ENCODE assay signal across 10 cellular contexts in the genomic region with DNA sequence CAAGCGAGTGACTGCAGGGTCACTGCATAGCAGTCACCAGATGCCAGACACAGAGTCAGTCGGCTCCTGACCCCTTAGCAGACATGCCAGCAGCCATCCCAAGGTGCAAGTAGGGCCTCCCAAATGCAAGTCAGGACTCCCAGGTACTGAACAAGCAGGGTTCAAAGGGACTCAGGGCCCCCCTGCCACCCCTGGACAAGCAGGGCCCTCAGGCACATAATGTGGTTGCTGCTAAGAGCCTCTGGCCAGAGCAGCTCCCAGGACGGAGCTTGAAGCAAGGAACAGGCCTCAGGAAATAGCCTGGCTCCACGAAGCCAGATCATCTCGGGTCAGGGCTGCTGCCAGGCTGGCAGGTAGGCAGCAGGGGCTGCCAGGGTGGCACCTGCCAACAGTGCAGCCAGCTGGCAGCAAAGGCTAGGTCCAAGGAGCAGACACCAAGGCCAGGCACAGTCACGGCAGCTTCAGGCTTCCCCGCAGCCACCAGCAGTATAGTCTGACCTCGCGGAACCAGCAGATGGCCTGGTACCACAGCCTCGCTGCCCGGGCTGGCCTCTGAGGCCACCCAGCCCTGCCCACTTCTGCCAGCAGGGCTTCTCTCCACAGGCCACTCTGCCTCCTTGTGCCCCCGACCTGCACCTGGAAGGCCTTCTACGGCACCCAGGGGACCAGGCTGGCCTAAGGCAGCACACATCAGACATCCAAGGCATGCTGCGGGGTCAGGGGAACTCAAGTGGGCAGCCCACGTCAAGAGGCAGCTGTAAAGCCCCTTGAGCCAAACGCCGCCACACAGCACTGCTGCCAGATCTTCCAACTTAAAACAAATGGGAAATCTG. TPM values are rescaled to one million over a fixed set of nuclear protein-coding genes. Genes with fewer than 3 reads are reported as not detected.
A peak's percentile ranks its signal among the peaks of the same experiment; 100 is the strongest.
DNase-seq lines count a peak whose midpoint lies in the region; ATAC-seq and TF ChIP-seq lines count a peak whose summit lies in the region.
"Had no signal": no experiment of that assay in that cellular context is flagged by ENCODE, and none has a peak within 500 bp of the region (broad histone marks: within the 10 kb centered on the region; RNA-seq: fewer than 3 reads in every experiment).

No MANE protein-coding gene starts in this region.

- no peak overlapping the region for H2BK5ac ChIP-seq in mesendoderm (ENCODE audit: low read length)

- no peaks in the 10 kb centered on the region for H4K20me1 ChIP-seq in mammary epithelial cell (ENCODE audit: insufficient read depth, low read length)

- H3K79me2 ChIP-seq in mammary epithelial cell (ENCODE audit: insufficient read depth, low read length) = peaks cover 93% of the 10 kb centered on the region
- peaks cover 93% of the 10 kb centered on the region for H3K79me2 ChIP-seq in mesendoderm (ENCODE audit: control insufficient read depth, insufficient read depth, low read length)

- peak overlapping the region; percentile 56 for H3K56ac ChIP-seq in mesendoderm (ENCODE audit: low read length)

- no peaks in the 10 kb centered on the region for H3K36me3 ChIP-seq in breast epithelium
- no peaks in the 10 kb centered on the region for H3K36me3 ChIP-seq in mammary epithelial cell (ENCODE audit: insufficient read depth, low read length)
- H3K36me3 ChIP-seq in ascending aorta = no peaks in the 10 kb centered on the region
- H3K36me3 ChIP-seq in mesendoderm (ENCODE audit: control insufficient read depth, insufficient read depth, low read length) = no peaks in the 10 kb centered on the region
- H3K36me3 ChIP-seq in urinary bladder (ENCODE audit: insufficient read depth) = no peaks in the 10 kb centered on the region

- no peak overlapping the region for H3K4ac ChIP-seq in mesendoderm (ENCODE audit: low read depth, low read length)

- peaks cover 56% of the 10 kb centered on the region for H3K79me1 ChIP-seq in mesendoderm (ENCODE audit: low read length)

- ATAC-seq in HG03108 (IDR thresholded peaks at IDR 0.05; ENCODE audit: unreplicated experiment) (no peak), HG02852 (IDR thresholded peaks at IDR 0.05; ENCODE audit: unreplicated experiment) (no peak)

- BruUV-seq in mammary epithelial cell (replicated peaks; lab: Mats Ljungman, UMichigan) = no TSS peak

- intact Hi-C loops in breast epithelium (cut with DNase I; ENCODE audit: low total_unique reads) (loop anchor here (1.0 to 10.0 kb wide), 2 partner anchors 30 to 111 kb away; no protein-coding TSS in a partner anchor), mammary epithelial cell (cut with micrococcal nuclease) (no loop called here), ascending aorta (cut with DNase I) (no loop called here)

- dilution Hi-C loops in mammary epithelial cell (cut with HindIII; ENCODE audit: low sequenced_read_pairs) = no loop called here

- no peak overlapping the region for H2AK5ac ChIP-seq in mesendoderm (ENCODE audit: low read length)

- H3K23ac ChIP-seq in mesendoderm (ENCODE audit: low read length) = no peak overlapping the region

- H2BK120ac ChIP-seq in mesendoderm (ENCODE audit: low read depth, low read length) = no peak overlapping the region

- H3K4me2 ChIP-seq in mammary epithelial cell (ENCODE audit: insufficient read depth, low read depth, low read length) (no peak overlapping the region), mesendoderm (ENCODE audit: low read length) (no peak overlapping the region)

- DNase-seq in breast epithelium (ENCODE audit: low spot score in 2 of 2) = peak in 1 of 2 donors; percentile 74
- DNase-seq in mammary epithelial cell = no peak
- no peak for DNase-seq in ascending aorta (ENCODE audit: low spot score in 2 of 2)
- DNase-seq in mesendoderm = no peak
- DNase-seq in epidermal melanocyte (ENCODE audit: insufficient read length, low spot score) = no peak
- DNase-seq: HCEC 1CT, NCI-H510A treated with DMSO at 0.1 percent for 48 hours had no signal

- no peak overlapping the region for H4K8ac ChIP-seq in mesendoderm (ENCODE audit: low read depth, low read length)

- H4K5ac ChIP-seq in mesendoderm (ENCODE audit: low read length) = no peak overlapping the region

- H3K27ac ChIP-seq in breast epithelium = peak overlapping the region; percentile 98 to 99
- H3K27ac ChIP-seq in mammary epithelial cell (ENCODE audit: insufficient read depth, low read depth, low read length) = no peak overlapping the region
- H3K27ac ChIP-seq in ascending aorta = peak overlapping the region; percentile 63 to 68
- no peak overlapping the region for H3K27ac ChIP-seq in mesendoderm (ENCODE audit: low read depth, low read length)
- H3K27ac ChIP-seq in urinary bladder (ENCODE audit: low read depth) = peak overlapping the region; percentile 62

- peaks cover 38 to 83% of the 10 kb centered on the region in 2 donors for H3K4me1 ChIP-seq in breast epithelium
- H3K4me1 ChIP-seq in mammary epithelial cell (ENCODE audit: insufficient read depth, low read length) = peaks cover 45% of the 10 kb centered on the region
- H3K4me1 ChIP-seq in ascending aorta = peaks cover 63 to 88% of the 10 kb centered on the region in 2 donors
- peaks cover 11% of the 10 kb centered on the region for H3K4me1 ChIP-seq in mesendoderm (ENCODE audit: control insufficient read depth, low read depth, low read length)
- no peaks in the 10 kb centered on the region for H3K4me1 ChIP-seq in urinary bladder (ENCODE audit: insufficient read depth)

- in situ Hi-C loops in mammary epithelial cell (cut with MboI; ENCODE audit: low sequenced_read_pairs in 2 of 2) = no loop called here

- H2BK15ac ChIP-seq in mesendoderm (replicated peaks; ENCODE audit: low read depth) = no peak overlapping the region

- CTCF ChIA-PET in mammary epithelial cell (lab: Charles Lee; ENCODE audit: low non-redundant PET) = no interaction called here

- H3K18ac ChIP-seq in mesendoderm (ENCODE audit: low read length) = no peak overlapping the region

- no peak overlapping the region for H3K9ac ChIP-seq in mammary epithelial cell (ENCODE audit: insufficient read depth, low read length)
- H3K9ac ChIP-seq in mesendoderm (ENCODE audit: low read length) = no peak overlapping the region

- TF ChIP-seq POLR2A in breast epithelium (IDR thresholded peaks at IDR 0.05) = no peak

- no peaks in the 10 kb centered on the region for H3K27me3 ChIP-seq in breast epithelium
- H3K27me3 ChIP-seq in mammary epithelial cell (ENCODE audit: insufficient read depth, low read length) = no peaks in the 10 kb centered on the region
- H3K27me3 ChIP-seq in ascending aorta = no peaks in the 10 kb centered on the region
- no peaks in the 10 kb centered on the region for H3K27me3 ChIP-seq in mesendoderm (ENCODE audit: insufficient read depth, low read length, poor library complexity)

- H3K4me3 ChIP-seq in breast epithelium (peak overlapping the region in 2 of 3 donors; percentile 8 to 50), mammary epithelial cell (replicated peaks in 1 of 3; ENCODE audit: insufficient read depth in 1 of 3, low read depth in 2 of 3, low read length in 3 of 3) (no peak overlapping the region), ascending aorta (peak overlapping the region in 1 of 2 donors; percentile 9), mesendoderm (ENCODE audit: low read length) (no peak overlapping the region), urinary bladder (ENCODE audit: low read depth, low read length) (no peak overlapping the region)

- H3K9me3 ChIP-seq in breast epithelium = no peaks in the 10 kb centered on the region
- H3K9me3 ChIP-seq in mammary epithelial cell (replicated peaks; ENCODE audit: insufficient read depth, low read length) = no peaks in the 10 kb centered on the region
- no peaks in the 10 kb centered on the region for H3K9me3 ChIP-seq in ascending aorta

- WGBS in mammary epithelial cell (ENCODE audit: low coverage, missing lambda C conversion rate) = 68% methylated on average over 14 of the region's 17 CpGs
- WGBS in mesendoderm (ENCODE audit: extremely low coverage, insufficient coverage, low lambda C conversion rate) = no CpG with 5 or more reads among the region's 17 CpGs
- WGBS in urinary bladder = 49% methylated on average over 17 of the region's 17 CpGs

- peak in 1 of 3 donors; percentile 23 for TF ChIP-seq CTCF in breast epithelium (IDR thresholded peaks at IDR 0.05)
- TF ChIP-seq CTCF in mammary epithelial cell (conservative IDR thresholded peaks at IDR 0.05 in 1 of 2, IDR thresholded peaks at IDR 0.05 in 1 of 2; ENCODE audit: extremely low read depth in 1 of 2, insufficient read depth in 1 of 2, low read depth in 1 of 2, low read length in 2 of 2) = no peak
- peak in 1 of 3 experiments; percentile 9 for TF ChIP-seq CTCF in ascending aorta (IDR thresholded peaks at IDR 0.05)

- no peak overlapping the region for H2AFZ ChIP-seq in mammary epithelial cell (ENCODE audit: low read depth, low read length)

RNA-seq across cellular contexts. Expression of a gene that starts 7.4 kb away (rescaled TPM):
- 10 to 100 TPM in 2 of 3 donors, 1 to 10 TPM in 1; 7.7 to 32.1 (median 19.7) TPM for total RNA-seq in breast epithelium
- 10 to 100 TPM; 23.0 to 29.3 TPM for total RNA-seq in mammary epithelial cell
- polyA plus RNA-seq in mammary epithelial cell = 17.1 TPM
- 11.3 TPM for polyA minus RNA-seq in mammary epithelial cell
- total RNA-seq in ascending aorta = 32.8 TPM
- polyA plus RNA-seq in mesendoderm (2013, experiment 1 of 2) = 17.5 TPM
- polyA plus RNA-seq in mesendoderm (2013, experiment 2 of 2) = 16.7 TPM
- total RNA-seq in urinary bladder = 30.4 TPM
- polyA plus RNA-seq in urinary bladder = 67.1 TPM

RNA-seq across cellular contexts. Expression of a gene that starts 35.7 kb away (rescaled TPM):
- total RNA-seq in breast epithelium (10 to 100 TPM; 10.6 to 17.4 (median 17.1) TPM), mammary epithelial cell (10 to 100 TPM; 10.0 to 48.7 TPM), ascending aorta (18.2 TPM), urinary bladder (7.5 TPM)
- polyA plus RNA-seq in mammary epithelial cell (45.2 TPM), urinary bladder (32.1 TPM)
- 74.8 TPM for polyA minus RNA-seq in mammary epithelial cell
- polyA plus RNA-seq in mesendoderm (2013, experiment 1 of 2) = 31.9 TPM
- polyA plus RNA-seq in mesendoderm (2013, experiment 2 of 2) = 33.2 TPM

RNA-seq across cellular contexts. Expression of a gene that starts 42.8 kb away (rescaled TPM):
- total RNA-seq in breast epithelium (10 to 100 TPM in 1 of 3 donors, 1 to 10 TPM in 2; 2.2 to 10.1 (median 5.2) TPM), mammary epithelial cell (10 to 100 TPM in 1 of 2 donors, 1 to 10 TPM in 1; 6.7 to 11.8 TPM), ascending aorta (not detected), urinary bladder (0.48 TPM)
- polyA plus RNA-seq in mammary epithelial cell (4.4 TPM), urinary bladder (1.4 TPM)
- 0.41 TPM for polyA minus RNA-seq in mammary epithelial cell
- polyA plus RNA-seq in mesendoderm (2013, experiment 1 of 2) = 4.1 TPM
- polyA plus RNA-seq in mesendoderm (2013, experiment 2 of 2) = 3.5 TPM

RNA-seq across cellular contexts. Expression of a gene that starts 56.5 kb away (rescaled TPM):
- total RNA-seq in breast epithelium (10 to 100 TPM; 17.6 to 44.6 (median 24.0) TPM), mammary epithelial cell (10 to 100 TPM; 14.3 to 19.6 TPM), ascending aorta (134 TPM), urinary bladder (6.8 TPM)
- polyA plus RNA-seq in mammary epithelial cell (21.9 TPM), urinary bladder (35.1 TPM)
- 50.2 TPM for polyA minus RNA-seq in mammary epithelial cell
- 12.3 TPM for polyA plus RNA-seq in mesendoderm (2013, experiment 1 of 2)
- 14.4 TPM for polyA plus RNA-seq in mesendoderm (2013, experiment 2 of 2)

Comparison
In these comparisons a context has a peak if more than half of its experiments do, and no peak if none do; other contexts are left out.
1. H3K27ac ChIP-seq: peak in breast epithelium (2 of 2), ascending aorta (2 of 2) and urinary bladder (single experiment); none in mammary epithelial cell (single experiment) and mesendoderm (single experiment).
2. H3K4me3 ChIP-seq: peak in breast epithelium (2 of 3); none in mammary epithelial cell (0 of 3), mesendoderm (single experiment) and urinary bladder (single experiment).